ENCODE assay signal across 8 cellular contexts in the genomic region with DNA sequence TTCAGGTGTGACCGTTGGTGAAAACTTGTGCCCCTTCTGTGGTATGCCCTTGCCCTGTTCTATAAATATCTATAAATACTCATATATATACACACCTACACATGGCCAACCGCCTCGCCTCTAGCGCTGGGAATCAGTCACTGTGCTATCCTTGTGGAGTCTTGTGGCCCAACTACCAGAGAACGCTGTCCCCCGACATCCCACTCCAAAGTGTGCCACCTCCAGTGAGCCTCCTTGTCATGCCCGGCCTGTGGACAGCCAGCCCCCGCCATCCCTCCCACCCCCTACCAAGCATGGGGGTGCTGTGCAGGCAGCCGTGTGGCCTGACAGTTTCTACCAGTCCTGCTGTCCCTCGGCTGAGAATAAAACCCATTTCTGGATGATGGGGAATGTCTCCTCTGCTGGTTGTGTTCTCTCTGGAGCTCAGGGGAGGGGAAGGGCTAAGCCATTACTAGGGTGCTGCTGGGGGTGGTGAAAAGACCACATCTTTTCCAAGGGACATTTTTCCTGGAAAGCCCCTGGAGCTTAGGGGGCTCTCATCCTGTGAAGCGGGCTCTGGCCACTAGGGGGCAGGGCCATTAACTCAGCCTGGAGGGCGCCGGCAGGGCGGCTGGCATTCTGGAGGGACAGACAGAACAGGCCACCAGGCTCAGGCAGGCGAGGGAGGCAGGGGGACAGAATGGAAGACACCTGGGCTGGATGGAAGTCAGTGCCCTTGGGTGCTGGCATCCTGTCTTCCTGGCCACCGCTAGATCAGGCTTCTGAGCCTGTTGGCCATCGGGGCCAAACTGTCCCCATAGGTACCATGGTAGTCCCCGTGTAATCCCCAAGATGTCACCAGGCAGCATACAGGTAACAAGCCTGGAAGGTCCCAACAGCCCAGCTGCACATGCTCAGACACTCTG. TPM values are rescaled to one million over a fixed set of nuclear protein-coding genes. Genes with fewer than 3 reads are reported as not detected.
A peak's percentile ranks its signal among the peaks of the same experiment; 100 is the strongest.
DNase-seq lines count a peak whose midpoint lies in the region; ATAC-seq, FAIRE-seq and TF ChIP-seq lines count a peak whose summit lies in the region.

No MANE protein-coding gene starts in this region.

- CTCF ChIA-PET in AG04449 (lab: Yijun Ruan, JAX), result interaction anchor here (0.8 to 3.0 kb wide), 17 partner anchors 8 to 306 kb away, joined by 3 to 37 read pairs (median 5); no protein-coding TSS in a partner anchor

- POLR2A ChIA-PET in AG04449 (lab: Yijun Ruan, JAX), result interaction anchor here (0.9 to 2.7 kb wide), 2 partner anchors 10 to 21 kb away, joined by 3 to 7 read pairs; no protein-coding TSS in a partner anchor

- H3K9ac ChIP-seq in NT2/D1 (ENCODE audit: insufficient read length, low read depth), result no peak overlapping the region

- DNase-seq in AG04449 (ENCODE audit: low read depth, low spot score) (no peak), GM12892 (ENCODE audit: insufficient read length) (peak; percentile 76), NT2/D1 (ENCODE audit: low read depth, low spot score) (peak; percentile 57), fibroblast of the aortic adventitia (ENCODE audit: low read depth) (peak; percentile 54), omental fat pad (ENCODE audit: low spot score) (peak; percentile 62), NCI-H187 (lab: John Stamatoyannopoulos, UW) (no peak)
- peak; percentile 68 to 69 for DNase-seq in activated T-cell treated with anti-CD3 and anti-CD28 coated beads, Interleukin-2, amount 50 U/mL, for 48 hours

- H3K36me3 ChIP-seq in NT2/D1 (ENCODE audit: insufficient read depth, insufficient read length, low read length), result peaks cover 81% of the 10 kb centered on the region

- FAIRE-seq in GM12892 (lab: Jason Lieb, UNC), result no peak

- H3K27me3 ChIP-seq in NT2/D1 (ENCODE audit: insufficient read depth, insufficient read length), result no peaks in the 10 kb centered on the region

- H3K4me3 ChIP-seq in AG04449 (ENCODE audit: low read depth, low read length) (no peak overlapping the region), NT2/D1 (ENCODE audit: insufficient read length, low read depth) (no peak overlapping the region), fibroblast of the aortic adventitia (ENCODE audit: low read depth, low read length) (no peak overlapping the region)

- peak; percentile 62 for ATAC-seq in omental fat pad (ENCODE audit: low FRiP score)
- no peak for ATAC-seq in HG03571 (IDR thresholded peaks at IDR 0.05; ENCODE audit: unreplicated experiment)

- peaks cover 11% of the 10 kb centered on the region for H3K4me1 ChIP-seq in NT2/D1 (ENCODE audit: insufficient read depth, insufficient read length)

- H3K9me3 ChIP-seq in NT2/D1 (ENCODE audit: insufficient read depth, low read length), result no peaks in the 10 kb centered on the region

- TF ChIP-seq CTCF in AG04449 (IDR thresholded peaks at IDR 0.05; ENCODE audit: insufficient read depth, low read length, missing control alignments), result peak; percentile 89
- TF ChIP-seq CTCF in fibroblast of the aortic adventitia (IDR thresholded peaks at IDR 0.05; ENCODE audit: insufficient read depth, low read length), result peak; percentile 90
- peak in 2 of 3 donors; percentile 38 to 41 for TF ChIP-seq CTCF in omental fat pad (IDR thresholded peaks at IDR 0.05)

- TF ChIP-seq POLR2A in GM12892 (IDR thresholded peaks at IDR 0.05; ENCODE audit: low read depth, low read length), result no peak

RNA-seq across cellular contexts. Expression of gene GOLGA2, which starts 20.7 kb away (rescaled TPM):
- polyA plus RNA-seq in GM12892 (2012; ENCODE audit: missing spikeins), result 21.9 TPM
- 63.5 and 108 TPM in 2 replicates for total RNA-seq in fibroblast of the aortic adventitia (ENCODE audit: low replicate concordance)
- 10 to 100 TPM; 63.0 to 99.8 (median 75.9) TPM for total RNA-seq in omental fat pad

RNA-seq across cellular contexts. Expression of gene SWI5, which starts 21.0 kb away (rescaled TPM):
- 21.3 TPM for polyA plus RNA-seq in GM12892 (2012; ENCODE audit: missing spikeins)
- total RNA-seq in fibroblast of the aortic adventitia (ENCODE audit: low replicate concordance), result 21.5 and 35.2 TPM in 2 replicates
- total RNA-seq in omental fat pad, result 10 to 100 TPM in 3 of 4 donors, 1 to 10 TPM in 1; 10.0 to 33.3 (median 25.2) TPM

RNA-seq across cellular contexts. Expression of gene DNM1, which starts 51.9 kb away (rescaled TPM):
- 0.36 TPM for polyA plus RNA-seq in GM12892 (2012; ENCODE audit: missing spikeins)
- total RNA-seq in fibroblast of the aortic adventitia (ENCODE audit: low replicate concordance) (28.0 and 57.4 TPM in 2 replicates), omental fat pad (10 to 100 TPM in 3 of 4 donors, 1 to 10 TPM in 1; 4.0 to 60.5 (median 20.0) TPM)

Comparison
In these comparisons a context has a peak if more than half of its experiments do, and no peak if none do; other contexts are left out.
1. DNase-seq: peak in GM12892 (single experiment), NT2/D1 (single experiment), activated T-cell treated with anti-CD3 and anti-CD28 coated beads, Interleukin-2, amount 50 U/mL, for 48 hours (2 of 2), fibroblast of the aortic adventitia (single experiment) and omental fat pad (single experiment); none in AG04449 (single experiment) and NCI-H187 (0 of 2).
2. CTCF ChIP-seq: peak in every context shown above with its lines; median percentile 90 in fibroblast of the aortic adventitia; 89 in AG04449; 40 in omental fat pad.